13 cellular contexts compared by ENCODE assay signal in the genomic region with DNA sequence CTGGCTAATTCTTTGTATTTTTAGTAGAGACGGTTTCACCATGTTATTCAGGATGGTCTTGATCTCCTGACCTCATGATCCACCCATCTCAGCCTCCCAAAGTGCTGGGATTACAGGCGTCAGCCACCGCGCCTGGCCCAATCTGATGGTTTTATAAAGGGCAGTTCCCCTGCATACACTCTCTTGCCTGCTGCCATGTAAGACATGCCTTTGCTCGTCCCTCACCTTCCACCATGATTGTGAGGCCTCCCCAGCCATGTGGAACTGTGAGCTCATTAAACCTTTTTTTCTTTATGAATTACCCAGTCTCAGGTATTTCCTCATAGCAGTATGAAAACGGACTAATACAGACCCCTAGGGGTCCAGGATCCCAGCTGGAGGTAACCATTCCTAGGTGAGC. TPM values are rescaled to one million over a fixed set of nuclear protein-coding genes. Genes with fewer than 3 reads are reported as not detected.
"Had no signal": no experiment of that assay in that cellular context is flagged by ENCODE, and none has a peak within 500 bp of the region (broad histone marks: within the 10 kb centered on the region; RNA-seq: fewer than 3 reads in every experiment).

No MANE protein-coding gene starts in this region.

RNA-seq across cellular contexts. Expression of gene ACE, which starts 8.8 kb away (rescaled TPM):
- total RNA-seq: activated CD4-positive, alpha-beta T cell treated with anti-CD3 and anti-CD28 coated beads, Interleukin-2, amount 10 ng/mL, durations not matched to agents 24 days and 14 days had no signal

RNA-seq across cellular contexts. Expression of gene KCNH6, which starts 55.1 kb away (rescaled TPM):
- total RNA-seq: activated B cell treated with CpG ODN at 0.5 μM for 24 hours; activated CD4-positive, alpha-beta memory T cell treated with anti-CD3 and anti-CD28 coated beads for 36 hours; activated CD4-positive, alpha-beta memory T cell treated with anti-CD3 and anti-CD28 coated beads, Interleukin-2, amount 10 ng/mL, durations not matched to agents 7 days and 5 days; activated CD4-positive, alpha-beta T cell treated with anti-CD3 and anti-CD28 coated beads for 36 hours; activated CD4-positive, alpha-beta T cell treated with anti-CD3 and anti-CD28 coated beads, Interleukin-2, amount 10 ng/mL, durations not matched to agents 24 days and 14 days; activated CD4-positive, alpha-beta T cell treated with anti-CD3 and anti-CD28 coated beads, Interleukin-2, amount 10 ng/mL, durations not matched to agents 7 days and 5 days; activated CD8-positive, alpha-beta memory T cell treated with anti-CD3 and anti-CD28 coated beads for 36 hours; activated CD8-positive, alpha-beta memory T cell treated with anti-CD3 and anti-CD28 coated beads, Interleukin-2, amount 10 ng/mL, durations not matched to agents 7 days and 5 days; activated CD8-positive, alpha-beta T cell treated with anti-CD3 and anti-CD28 coated beads for 36 hours; activated CD8-positive, alpha-beta T cell treated with anti-CD3 and anti-CD28 coated beads, Interleukin-2, amount 10 ng/mL, durations not matched to agents 7 days and 5 days; T-helper 1 cell treated with Interleukin-12 subunit alpha and Interleukin-12 subunit beta and Interleukin-4 antibody, amounts not matched to agents 30 ng/mL and 1 ng/mL, for 36 hours; T-helper 17 cell; T-helper 2 cell treated with Interferon-gamma antibody and Interleukin-4, amounts not matched to agents 100 ng/mL and 5 ng/mL, for 36 hours had no signal
